ENCODE assay signal across 25 cellular contexts in the genomic region with DNA sequence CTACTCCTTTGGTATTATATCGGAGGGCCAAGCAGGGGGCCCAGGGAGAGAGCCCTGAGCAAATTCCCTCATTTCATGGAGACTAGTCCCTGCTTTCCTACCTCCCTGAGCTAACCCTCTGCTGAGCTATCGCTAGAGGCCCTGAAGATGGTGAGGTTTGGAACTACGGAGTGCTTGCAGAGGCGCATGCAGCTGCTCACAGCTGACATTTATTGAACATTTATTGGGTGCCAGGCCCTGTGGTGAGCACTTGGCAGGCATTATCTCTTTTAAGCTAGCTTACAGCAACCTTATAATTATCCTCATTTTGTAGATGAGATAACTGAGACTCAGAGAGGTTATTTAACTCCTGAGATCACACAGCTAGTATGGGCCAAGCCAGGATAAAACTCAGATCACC. TPM values are rescaled to one million over a fixed set of nuclear protein-coding genes. Genes with fewer than 3 reads are reported as not detected.
DNase-seq lines count a peak whose midpoint lies in the region; ATAC-seq, FAIRE-seq and TF ChIP-seq lines count a peak whose summit lies in the region.
"Had no signal": no experiment of that assay in that cellular context is flagged by ENCODE, and none has a peak within 500 bp of the region (broad histone marks: within the 10 kb centered on the region; RNA-seq: fewer than 3 reads in every experiment).

No MANE protein-coding gene starts in this region.

- in situ Hi-C loops in mammary epithelial cell (cut with MboI; ENCODE audit: low sequenced_read_pairs in 2 of 2) = loop anchor here in 1 of 2 donors (5.0 kb wide), 1 partner anchor 71 kb away; no protein-coding TSS in a partner anchor

- no peak overlapping the region for H3K4me3 Mint-ChIP-seq in stimulated activated effector memory CD8-positive, alpha-beta T cell treated with anti-CD3 and anti-CD28 coated beads, Interleukin-12 subunit alpha, Interleukin-12 subunit beta, amount 100 ng/mL, for 72 hours
- H3K4me3 Mint-ChIP-seq: CD4-positive, CD25-positive, alpha-beta regulatory T cell had no signal

- CTCF ChIA-PET in mammary epithelial cell (lab: Charles Lee; ENCODE audit: low non-redundant PET) = interaction anchor here (0.7 kb wide), 1 partner anchor 147 kb away, joined by 6 read pairs; no protein-coding TSS in a partner anchor

- DNase-seq in cardiac septum (ENCODE audit: low spot score) = peak; percentile 2
- DNase-seq in right cardiac atrium = no peak
- DNase-seq in mammary epithelial cell = no peak
- DNase-seq in keratinocyte (ENCODE audit: low read depth, low spot score) = no peak
- no peak for DNase-seq in vagina (ENCODE audit: extremely low spot score in 2 of 2)
- DNase-seq in stimulated activated effector memory CD8-positive, alpha-beta T cell treated with anti-CD3 and anti-CD28 coated beads, Interleukin-12 subunit alpha, Interleukin-12 subunit beta, amount 100 ng/mL, for 72 hours (ENCODE audit: low spot score in 2 of 2) = no peak
- no peak for DNase-seq in OCI-M2 (lab: John Stamatoyannopoulos, UW; ENCODE audit: unreplicated experiment)
- DNase-seq: BE2C; Caco-2; CD4-positive, CD25-positive, alpha-beta regulatory T cell; NCI-H1417 treated with DMSO at 0.1 percent for 48 hours; NCI-H187 treated with DMSO at 0.1 percent for 48 hours; NCI-H526 treated with DMSO at 0.1 percent for 48 hours; NK-92 treated with Interleukin-12 subunit alpha and Interleukin-12 subunit beta, amount 100 ng/mL, for 24 hours; OCI-M1; SIG-M5 had no signal

- dilution Hi-C loops in mammary epithelial cell (cut with HindIII; ENCODE audit: low sequenced_read_pairs) = no loop called here
- dilution Hi-C loops in keratinocyte (cut with MboI; ENCODE audit: extremely low pct_ligation_motif_present, low sequenced_read_pairs) = no loop called here

- no peak for TF ChIP-seq POLR2A in vagina (IDR thresholded peaks at IDR 0.05)

- H2AFZ ChIP-seq in mammary epithelial cell (ENCODE audit: low read depth, low read length) = no peak overlapping the region
- H2AFZ ChIP-seq in keratinocyte (ENCODE audit: control insufficient read depth, low read length) = no peak overlapping the region

- peaks cover 18% of the 10 kb centered on the region for H3K36me3 ChIP-seq in mammary epithelial cell (ENCODE audit: insufficient read depth, low read length)
- peaks cover 11 to 31% of the 10 kb centered on the region in 2 experiments for H3K36me3 ChIP-seq in keratinocyte (ENCODE audit: control insufficient read depth in 2 of 2, extremely low read depth in 1 of 2, insufficient read depth in 2 of 2, low read length in 2 of 2)
- H3K36me3 ChIP-seq in vagina = no peaks in the 10 kb centered on the region
- H3K36me3 ChIP-seq: BE2C had no signal

- H3K27me3 ChIP-seq in right cardiac atrium (ENCODE audit: control insufficient read depth, insufficient read depth) (no peaks in the 10 kb centered on the region), mammary epithelial cell (ENCODE audit: insufficient read depth, low read length) (no peaks in the 10 kb centered on the region), keratinocyte (ENCODE audit: control insufficient read depth, extremely low read depth, insufficient read depth, low read length) (no peaks in the 10 kb centered on the region), vagina (no peaks in the 10 kb centered on the region)
- H3K27me3 ChIP-seq: BE2C had no signal

- H3K27ac Mint-ChIP-seq in stimulated activated effector memory CD8-positive, alpha-beta T cell treated with anti-CD3 and anti-CD28 coated beads, Interleukin-12 subunit alpha, Interleukin-12 subunit beta, amount 100 ng/mL, for 72 hours = no peak overlapping the region

- peaks cover 3% of the 10 kb centered on the region for H3K9me1 ChIP-seq in keratinocyte (ENCODE audit: control insufficient read depth, extremely low read depth, insufficient read depth, low read length)

- H3K27ac ChIP-seq in right cardiac atrium (ENCODE audit: low read length) (no peak overlapping the region), mammary epithelial cell (ENCODE audit: insufficient read depth, low read depth, low read length) (peak overlapping the region; percentile 53), keratinocyte (ENCODE audit: control insufficient read depth, insufficient read depth, low read length) (peak overlapping the region; percentile 91), vagina (peak overlapping the region; percentile 53)
- H3K27ac ChIP-seq: KMS-11 had no signal

- H3K4me3 ChIP-seq in right cardiac atrium (ENCODE audit: low read length) (no peak overlapping the region), mammary epithelial cell (replicated peaks in 1 of 3; ENCODE audit: insufficient read depth in 1 of 3, low read depth in 2 of 3, low read length in 3 of 3) (no peak overlapping the region), keratinocyte (ENCODE audit: control insufficient read depth in 2 of 3, extremely low read depth in 1 of 3, insufficient read depth in 2 of 3, low read depth in 1 of 3, low read length in 3 of 3) (peak overlapping the region in 2 of 3 experiments; percentile 39), vagina (no peak overlapping the region)

- no peaks in the 10 kb centered on the region for H3K36me3 Mint-ChIP-seq in stimulated activated effector memory CD8-positive, alpha-beta T cell treated with anti-CD3 and anti-CD28 coated beads, Interleukin-12 subunit alpha, Interleukin-12 subunit beta, amount 100 ng/mL, for 72 hours
- H3K36me3 Mint-ChIP-seq: CD4-positive, CD25-positive, alpha-beta regulatory T cell had no signal

- FAIRE-seq in keratinocyte (lab: Jason Lieb, UNC) = peak; percentile 44
- FAIRE-seq: A204.1, GM12892, GM18507, H54 had no signal

- peak overlapping the region; percentile 75 for H3K4me2 ChIP-seq in mammary epithelial cell (ENCODE audit: insufficient read depth, low read depth, low read length)
- peak overlapping the region; percentile 90 for H3K4me2 ChIP-seq in keratinocyte (ENCODE audit: control insufficient read depth, extremely low read depth, insufficient read depth, low read depth, low read length)
- H3K4me2 ChIP-seq: KMS-11 had no signal

- no peaks in the 10 kb centered on the region for H3K4me1 ChIP-seq in right cardiac atrium (ENCODE audit: control insufficient read depth, insufficient read depth, low read length)
- peaks cover 49% of the 10 kb centered on the region for H3K4me1 ChIP-seq in mammary epithelial cell (ENCODE audit: insufficient read depth, low read length)
- peaks cover 72% of the 10 kb centered on the region for H3K4me1 ChIP-seq in keratinocyte (ENCODE audit: control insufficient read depth, extremely low read depth, insufficient read depth, low read length)
- H3K4me1 ChIP-seq in vagina = peaks cover 18% of the 10 kb centered on the region
- H3K4me1 ChIP-seq: Caco-2 had no signal

- intact Hi-C loops in cardiac septum (cut with DNase I) = no loop called here
- intact Hi-C loops in right cardiac atrium (cut with DNase I) = no loop called here
- intact Hi-C loops in mammary epithelial cell (cut with micrococcal nuclease) = loop anchor here (1.0 kb wide), 1 partner anchor 9 kb away; no protein-coding TSS in a partner anchor
- intact Hi-C loops in vagina (cut with DNase I) = no loop called here

- peaks cover 97% of the 10 kb centered on the region for H3K79me2 ChIP-seq in mammary epithelial cell (ENCODE audit: insufficient read depth, low read length)
- peaks cover 90% of the 10 kb centered on the region for H3K79me2 ChIP-seq in keratinocyte (ENCODE audit: control insufficient read depth, insufficient read depth, low read length)

- H4K20me1 ChIP-seq in mammary epithelial cell (ENCODE audit: insufficient read depth, low read length) (no peaks in the 10 kb centered on the region), keratinocyte (ENCODE audit: control insufficient read depth, extremely low read depth, insufficient read depth, low read length) (no peaks in the 10 kb centered on the region)

- no peaks in the 10 kb centered on the region for H3K9me3 ChIP-seq in right cardiac atrium (ENCODE audit: control insufficient read depth, low read length)
- no peaks in the 10 kb centered on the region for H3K9me3 ChIP-seq in mammary epithelial cell (replicated peaks; ENCODE audit: insufficient read depth, low read length)
- H3K9me3 ChIP-seq in keratinocyte (ENCODE audit: control insufficient read depth, low read depth, low read length) = no peaks in the 10 kb centered on the region
- H3K9me3 ChIP-seq in vagina = no peaks in the 10 kb centered on the region
- H3K9me3 ChIP-seq: BE2C, Caco-2 had no signal

- BruUV-seq in mammary epithelial cell (replicated peaks; lab: Mats Ljungman, UMichigan) = no TSS peak

- H3K9me3 Mint-ChIP-seq in stimulated activated effector memory CD8-positive, alpha-beta T cell treated with anti-CD3 and anti-CD28 coated beads, Interleukin-12 subunit alpha, Interleukin-12 subunit beta, amount 100 ng/mL, for 72 hours = no peaks in the 10 kb centered on the region
- H3K9me3 Mint-ChIP-seq: CD4-positive, CD25-positive, alpha-beta regulatory T cell had no signal

- 96% methylated on average over 4 of the region's 4 CpGs for WGBS in right cardiac atrium
- 10% methylated on average over 3 of the region's 4 CpGs for WGBS in mammary epithelial cell (ENCODE audit: low coverage, missing lambda C conversion rate)

- H3K4me1 Mint-ChIP-seq in stimulated activated effector memory CD8-positive, alpha-beta T cell treated with anti-CD3 and anti-CD28 coated beads, Interleukin-12 subunit alpha, Interleukin-12 subunit beta, amount 100 ng/mL, for 72 hours = no peaks in the 10 kb centered on the region

- peak overlapping the region; percentile 56 for H3K9ac ChIP-seq in mammary epithelial cell (ENCODE audit: insufficient read depth, low read length)
- H3K9ac ChIP-seq in keratinocyte (ENCODE audit: control insufficient read depth, extremely low read depth, insufficient read depth, low read length) = peak overlapping the region; percentile 80
- H3K9ac ChIP-seq: KMS-11 had no signal

- no peak for ATAC-seq in right cardiac atrium
- ATAC-seq in stimulated activated effector memory CD8-positive, alpha-beta T cell treated with anti-CD3 and anti-CD28 coated beads, Interleukin-12 subunit alpha, Interleukin-12 subunit beta, amount 100 ng/mL, for 72 hours = no peak
- no peak for ATAC-seq in GM21381 (IDR thresholded peaks at IDR 0.05; ENCODE audit: unreplicated experiment)
- ATAC-seq: SK-N-SH treated with all-trans-retinoic acid at 6 μM for 48 hours had no signal

- TF ChIP-seq CTCF in mammary epithelial cell (conservative IDR thresholded peaks at IDR 0.05 in 1 of 2, IDR thresholded peaks at IDR 0.05 in 1 of 2; ENCODE audit: extremely low read depth in 1 of 2, insufficient read depth in 1 of 2, low read depth in 1 of 2, low read length in 2 of 2) (no peak), keratinocyte (optimal IDR thresholded peaks at IDR 0.05 in 1 of 3, IDR thresholded peaks at IDR 0.05 in 1 of 3, conservative IDR thresholded peaks at IDR 0.05 in 1 of 3; ENCODE audit: extremely low read depth in 1 of 3, insufficient read depth in 2 of 3, low read length in 3 of 3) (no peak), vagina (IDR thresholded peaks at IDR 0.05) (no peak)

RNA-seq across cellular contexts. Expression of gene FAT2, which starts 9.8 kb away (rescaled TPM):
- total RNA-seq in cardiac septum (0.05 TPM), right cardiac atrium (under 1 TPM in 1 of 4 donors, not detected in 3; 0.03 TPM), mammary epithelial cell (100 to 1,000 TPM; 122 to 137 TPM), vagina (74.9 TPM)
- polyA plus RNA-seq in right cardiac atrium (under 0.01 TPM), mammary epithelial cell (44.8 TPM), keratinocyte (35.0 to 58.0 TPM (median 51.5 TPM) in 3 replicates)
- polyA minus RNA-seq in mammary epithelial cell (239 TPM), keratinocyte (219 to 287 TPM (median 236 TPM) in 3 replicates)
- 20.3 TPM for polyA plus RNA-seq in keratinocyte (2011; ENCODE audit: low read depth)
- 12.5 and 14.2 TPM in 2 replicates for polyA plus RNA-seq in keratinocyte (2011; cell fraction: cytosol; rRNA removed)
- polyA plus RNA-seq in keratinocyte (2011; cell fraction: nucleus; rRNA removed) = 217 and 259 TPM in 2 replicates
- polyA plus RNA-seq in keratinocyte (2012; ENCODE audit: low replicate concordance) = 44.0 and 58.0 TPM in 2 replicates
- polyA minus RNA-seq in keratinocyte (2011; cell fraction: cytosol; rRNA and poly(A)+ RNA removed) = 63.1 TPM
- 484 and 633 TPM in 2 replicates for polyA minus RNA-seq in keratinocyte (2011; cell fraction: nucleus; rRNA and poly(A)+ RNA removed)
- total RNA-seq: CD4-positive, CD25-positive, alpha-beta regulatory T cell; HT-29; RPMI7951 had no signal

Comparison
In these comparisons a context has a peak if more than half of its experiments do, and no peak if none do; other contexts are left out.
1. H3K4me3 ChIP-seq: peak in keratinocyte (2 of 3); none in right cardiac atrium (single experiment), mammary epithelial cell (0 of 3) and vagina (0 of 2).
2. RNA of gene FAT2, which starts 9.8 kb away (total RNA-seq): 122 to 137 TPM in mammary epithelial cell and 74.9 TPM in vagina (single experiment); 0.05 TPM in cardiac septum (single experiment) and 0.03 TPM in right cardiac atrium; every median in the first group is over 10 times any median in the second.